ENCODE assay signal across 25 cellular contexts in the genomic region with DNA sequence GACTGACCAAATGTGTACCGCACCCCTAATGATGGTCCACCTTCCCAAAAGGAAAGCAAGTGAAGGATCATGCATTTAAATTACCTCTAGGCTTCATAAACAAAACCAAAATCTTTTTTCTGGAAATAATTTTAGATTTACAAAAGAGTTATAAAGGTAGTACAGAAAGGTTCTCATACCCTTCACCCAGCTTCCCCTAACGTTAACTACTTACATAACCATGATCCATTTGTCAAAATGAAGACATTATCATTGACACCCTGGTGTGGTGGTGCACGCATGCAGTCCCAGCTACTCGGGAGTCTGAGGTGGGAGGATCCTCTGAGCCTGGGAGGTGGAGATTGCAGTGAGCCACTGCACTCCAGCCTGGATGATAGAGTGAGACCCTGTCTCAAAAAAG.
DNase-seq lines count a peak whose midpoint lies in the region; ATAC-seq, FAIRE-seq and TF ChIP-seq lines count a peak whose summit lies in the region.
"Had no signal": no experiment of that assay in that cellular context is flagged by ENCODE, and none has a peak within 500 bp of the region (broad histone marks: within the 10 kb centered on the region; RNA-seq: fewer than 3 reads in every experiment).

No MANE protein-coding gene starts in this region.

- TF ChIP-seq CTCF in A549 (IDR thresholded peaks at IDR 0.05) (no peak), CD14-positive monocyte (IDR thresholded peaks at IDR 0.05) (no peak), HEK293 (tag by site-specific recombination; IDR thresholded peaks at IDR 0.05) (no peak)

- no peak for TF ChIP-seq RAD21 in A549 (conservative IDR thresholded peaks at IDR 0.05 in 1 of 2, IDR thresholded peaks at IDR 0.05 in 1 of 2)

- CTCF ChIA-PET in A549 (lab: Yijun Ruan, JAX), result interaction anchor here (0.7 kb wide), 1 partner anchor 32 kb away, joined by 3 read pairs; no protein-coding TSS in a partner anchor
- CTCF ChIA-PET in HEK293 (lab: Yijun Ruan, JAX), result interaction anchor here (0.6 kb wide), 1 partner anchor 741 kb away, joined by 3 read pairs; no protein-coding TSS in a partner anchor

- no peak overlapping the region for H3K4me3 Mint-ChIP-seq in CD14-positive monocyte
- H3K4me3 Mint-ChIP-seq: B cell; CD4-positive, alpha-beta memory T cell; CD8-positive, alpha-beta memory T cell had no signal

- H3K4me2 ChIP-seq in A549, result no peak overlapping the region; the same call in 2 of the 3 replicates

- no peaks in the 10 kb centered on the region for H3K36me3 ChIP-seq in HEK293 (ENCODE audit: control insufficient read depth in 2 of 2, insufficient read depth in 1 of 2, low read length in 2 of 2)

- 90% methylated on average over 4 of the region's 4 CpGs for WGBS in A549 (ENCODE audit: missing lambda C conversion rate)

- TF ChIP-seq EP300 in A549 (IDR thresholded peaks at IDR 0.05), result no peak

- peaks cover 2 to 14% (median 9%) of the 10 kb centered on the region in 7 donors for H3K9me3 Mint-ChIP-seq in CD14-positive monocyte

- POLR2A ChIA-PET in A549 (lab: Yijun Ruan, JAX), result interaction anchor here (0.7 kb wide), 1 partner anchor 151 kb away, joined by 3 read pairs; no protein-coding TSS in a partner anchor
- POLR2A ChIA-PET in HEK293 (lab: Yijun Ruan, JAX), result no interaction called here

- peak overlapping the region; percentile 9 to 69; a peak in 3 of 6 replicates for H3K27ac ChIP-seq in A549
- H3K27ac ChIP-seq in HEK293 (ENCODE audit: extremely low read depth, low read depth, low read length), result no peak overlapping the region
- H3K27ac ChIP-seq: BLaER1 treated with 17β-estradiol and CSF1 and Interleukin-3, amounts not matched to agents 10 nM and 100 nM; C4-2B had no signal

- peaks cover 1 to 10% (median 4%) of the 10 kb centered on the region in 3 donors for H3K27me3 Mint-ChIP-seq in CD14-positive monocyte (ENCODE audit: low read depth in 3 of 3)
- H3K27me3 Mint-ChIP-seq: CD4-positive, CD25-positive, alpha-beta regulatory T cell had no signal

- FAIRE-seq in A549 (lab: Jason Lieb, UNC), result no peak
- FAIRE-seq: A204.1, GM12878, GM12892, GM18507 had no signal

- intact Hi-C loops in CD14-positive monocyte (cut with micrococcal nuclease), result loop anchor here in 1 of 2 donors (2.0 kb wide), 1 partner anchor 76 kb away; the partner anchor contains the start of gene TCF7L2

- no peak overlapping the region for H3K4me3 ChIP-seq in A549
- no peak overlapping the region for H3K4me3 ChIP-seq in HEK293 (ENCODE audit: low read depth, low read length)
- H3K4me3 ChIP-seq: BLaER1 treated with 17β-estradiol and CSF1 and Interleukin-3, amounts not matched to agents 10 nM and 100 nM; GM12878 had no signal

- peak overlapping the region in 4 of 7 donors; percentile 15 to 83 (median 68) for H3K27ac Mint-ChIP-seq in CD14-positive monocyte
- H3K27ac Mint-ChIP-seq: B cell; CD4-positive, alpha-beta memory T cell; CD4-positive, CD25-positive, alpha-beta regulatory T cell had no signal

- H3K36me3 Mint-ChIP-seq in CD14-positive monocyte, result no peaks in the 10 kb centered on the region

- H3K4me1 ChIP-seq in A549 (peaks cover 16% of the 10 kb centered on the region), HEK293 (ENCODE audit: control insufficient read depth, insufficient read depth, low read length) (no peaks in the 10 kb centered on the region)

- peaks cover 20% of the 10 kb centered on the region for H3K4me1 Mint-ChIP-seq in CD14-positive monocyte
- H3K4me1 Mint-ChIP-seq: B cell; CD4-positive, alpha-beta memory T cell; CD4-positive, CD25-positive, alpha-beta regulatory T cell; CD8-positive, alpha-beta memory T cell had no signal

- TF ChIP-seq POLR2A in A549 (IDR thresholded peaks at IDR 0.05; ENCODE audit: low read length), result no peak

- DNase-seq in A549 (ENCODE audit: low read depth in 1 of 2, low spot score in 1 of 2), result no peak
- no peak for DNase-seq in CD14-positive monocyte (ENCODE audit: low spot score)
- DNase-seq in SHP77 (lab: John Stamatoyannopoulos, UW), result no peak
- DNase-seq: 8988T; AML-193; CD4-positive, alpha-beta memory T cell; CD4-positive, CD25-positive, alpha-beta regulatory T cell; CD8-positive, alpha-beta memory T cell; COR-L47; DMS 273 treated with DMSO at 0.1 percent for 48 hours; DMS153; DMS53; DMS79; DND-41; EL; GDM1 had no signal

- H3K9me3 ChIP-seq in A549, result peaks cover 16% of the 10 kb centered on the region; the same call in 2 of the 3 replicates
- H3K9me3 ChIP-seq in HEK293 (ENCODE audit: control insufficient read depth, insufficient read depth, low read depth, low read length), result no peaks in the 10 kb centered on the region

- no peak for ATAC-seq in A549
- no peak for ATAC-seq in HG02571 (IDR thresholded peaks at IDR 0.05; ENCODE audit: unreplicated experiment)
- ATAC-seq: GM12878 had no signal

TF ChIP-seq in A549, 52 proteins besides CTCF, POLR2A, EP300 and RAD21:
- no peak for TF ChIP-seq FOSL2 (IDR thresholded peaks at IDR 0.05)
- no peak for TF ChIP-seq FOSL2 (CRISPR knock-in tag; IDR thresholded peaks at IDR 0.05)
- TF ChIP-seq RCOR1 (IDR thresholded peaks at IDR 0.05; ENCODE audit: low read depth, low read length), result no peak
- no peak for TF ChIP-seq ZNF302 (CRISPR knock-in tag; IDR thresholded peaks at IDR 0.05)
- TF ChIP-seq FOXS1 (CRISPR knock-in tag; IDR thresholded peaks at IDR 0.05), result no peak
- TF ChIP-seq KDM1A (IDR thresholded peaks at IDR 0.05; ENCODE audit: low read depth), result no peak
- TF ChIP-seq, protein P1, sequence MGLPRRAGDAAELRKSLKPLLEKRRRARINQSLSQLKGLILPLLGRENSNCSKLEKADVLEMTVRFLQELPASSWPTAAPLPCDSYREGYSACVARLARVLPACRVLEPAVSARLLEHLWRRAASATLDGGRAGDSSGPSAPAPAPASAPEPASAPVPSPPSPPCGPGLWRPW (IDR thresholded peaks at IDR 0.05), result no peak
- TF ChIP-seq MAZ (IDR thresholded peaks at IDR 0.05; ENCODE audit: borderline replicate concordance, low read depth, low read length), result no peak

TF ChIP-seq in HEK293, 187 proteins besides CTCF, POLR2A, EP300 and RAD21:
- TF ChIP-seq GLIS2 (tag by site-specific recombination; IDR thresholded peaks at IDR 0.05) (no peak), ZNF529 (tag by site-specific recombination; IDR thresholded peaks at IDR 0.05; ENCODE audit: insufficient replicate concordance) (peak; percentile 97)
TF ChIP-seq in HEK293: peak in this region for 1.
